ENCODE assay signal across 8 cellular contexts in genomic region chr19:40605201-40605971, GRCh38. TPM values are rescaled to one million over a fixed set of nuclear protein-coding genes. Genes with fewer than 3 reads are reported as not detected.
DNase-seq lines count a peak whose midpoint lies in the region; ATAC-seq, FAIRE-seq and TF ChIP-seq lines count a peak whose summit lies in the region.

No MANE protein-coding gene starts in this region.

- no peaks in the 10 kb centered on the region for H3K9me3 Mint-ChIP-seq in MCF 10A (ENCODE audit: unreplicated experiment)

- peak; percentile 21 for TF ChIP-seq CTCF in MCF 10A (IDR thresholded peaks at IDR 0.05; ENCODE audit: unreplicated experiment)

- ATAC-seq in HG03159 (IDR thresholded peaks at IDR 0.05; ENCODE audit: unreplicated experiment): no peak

- peaks cover 54% of the 10 kb centered on the region for H3K4me1 Mint-ChIP-seq in MCF 10A (ENCODE audit: insufficient read depth, unreplicated experiment)

- BruUV-seq in MCF 10A (replicated peaks; lab: Mats Ljungman, UMichigan): no TSS peak

- H3K27me3 Mint-ChIP-seq in MCF 10A (ENCODE audit: insufficient read depth, unreplicated experiment): no peaks in the 10 kb centered on the region

- H3K4me3 Mint-ChIP-seq in MCF 10A (ENCODE audit: unreplicated experiment): peak overlapping the region; percentile 79

- POLR2A ChIA-PET in MCF 10A (lab: Yijun Ruan, JAX): interaction anchor here (0.5 to 6.5 kb wide), 25 partner anchors 10 to 658 kb away, joined by 3 to 94 read pairs (median 5); partner anchors contain the start of genes ACTMAP, BLVRB, COQ8B and EGLN2

- intact Hi-C loops in MCF 10A (cut with micrococcal nuclease): loop anchor here (1.0 kb wide), 1 partner anchor 29 kb away; no protein-coding TSS in a partner anchor

- peak; percentile 74 for FAIRE-seq in GM19239 (lab: Jason Lieb, UNC)

- peak; percentile 45 for DNase-seq in AG08395 (ENCODE audit: low spot score)
- peak; percentile 57 for DNase-seq in GM19239 (ENCODE audit: insufficient read length, low spot score)
- peak; percentile 78 for DNase-seq in NCI-H146 (lab: John Stamatoyannopoulos, UW)
- DNase-seq in UCSD-AML1 (lab: John Stamatoyannopoulos, UW; ENCODE audit: unreplicated experiment): peak; percentile 72
- peak; percentile 94 for DNase-seq in MCF 10A (ENCODE audit: unreplicated experiment)
- DNase-seq in islet precursor cell: peak; percentile 86
- DNase-seq in stimulated activated CD4-positive, alpha-beta T cell treated with anti-CD3 and anti-CD28 coated beads, Interleukin-15, amount 100 ng/mL, for 48 hours (ENCODE audit: low read depth in 2 of 2): peak; percentile 66 to 71

- peak overlapping the region; percentile 89 for H3K27ac Mint-ChIP-seq in MCF 10A (ENCODE audit: low read depth, unreplicated experiment)

- CTCF ChIA-PET in MCF 10A (lab: Yijun Ruan, JAX): interaction anchor here (0.5 to 4.0 kb wide), 11 partner anchors 29 to 1822 kb away, joined by 3 to 40 read pairs (median 4); partner anchors contain the start of gene SPTBN4

- peaks cover 11% of the 10 kb centered on the region for H3K36me3 Mint-ChIP-seq in MCF 10A (ENCODE audit: insufficient read depth, unreplicated experiment)

RNA-seq across cellular contexts. Expression of gene LTBP4, which starts 4.2 kb away (rescaled TPM):
- 76.4 and 103 TPM in 2 replicates for total RNA-seq in MCF 10A (2022)

RNA-seq across cellular contexts. Expression of gene SHKBP1, which starts 28.7 kb away (rescaled TPM):
- total RNA-seq in MCF 10A (2022): 41.5 and 44.0 TPM in 2 replicates
